Comparison of ENCODE assay signal across 8 cellular contexts in the genomic region with DNA sequence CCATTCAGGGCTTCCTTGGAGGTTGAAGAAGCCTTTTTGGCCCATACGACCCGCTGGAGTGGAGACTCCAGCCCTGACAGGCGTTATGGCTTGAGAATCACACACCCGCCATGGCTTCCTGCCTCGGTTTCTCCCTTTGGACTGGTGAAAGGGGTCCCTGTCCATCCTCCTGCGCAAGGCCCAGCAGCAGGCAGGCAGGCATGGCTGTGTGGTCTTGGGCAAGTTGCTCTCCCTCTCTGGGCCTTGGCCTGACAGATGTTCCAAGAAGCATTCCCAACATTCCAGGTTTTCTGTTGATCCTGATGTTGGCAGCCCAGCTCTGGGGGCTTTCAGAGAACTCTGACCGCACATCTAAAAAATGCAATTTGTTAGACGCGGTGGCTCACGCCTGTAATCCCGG.
"Had no signal": no experiment of that assay in that cellular context is flagged by ENCODE, and none has a peak within 500 bp of the region (broad histone marks: within the 10 kb centered on the region; RNA-seq: fewer than 3 reads in every experiment).

No MANE protein-coding gene starts in this region.

- H3K27ac ChIP-seq: HL-60, KMS-11 had no signal

- H3K4me3 ChIP-seq: GM23338 had no signal

- H3K4me3 Mint-ChIP-seq: GM23338, HFFc6 had no signal

- H3K27ac Mint-ChIP-seq: GM23338, HFFc6 had no signal

- DNase-seq: H7, HCEC 1CT, HFFc6, IMR-90, KBM-7 had no signal

- ATAC-seq: GM23338 had no signal

- H3K9ac ChIP-seq: KMS-11 had no signal

- H2AFZ ChIP-seq: GM23338 had no signal

- H3K9me3 Mint-ChIP-seq: GM23338, HFFc6 had no signal

- H3K4me2 ChIP-seq: GM23338, KMS-11 had no signal
